16 cellular contexts compared by ENCODE assay signal in the genomic region with DNA sequence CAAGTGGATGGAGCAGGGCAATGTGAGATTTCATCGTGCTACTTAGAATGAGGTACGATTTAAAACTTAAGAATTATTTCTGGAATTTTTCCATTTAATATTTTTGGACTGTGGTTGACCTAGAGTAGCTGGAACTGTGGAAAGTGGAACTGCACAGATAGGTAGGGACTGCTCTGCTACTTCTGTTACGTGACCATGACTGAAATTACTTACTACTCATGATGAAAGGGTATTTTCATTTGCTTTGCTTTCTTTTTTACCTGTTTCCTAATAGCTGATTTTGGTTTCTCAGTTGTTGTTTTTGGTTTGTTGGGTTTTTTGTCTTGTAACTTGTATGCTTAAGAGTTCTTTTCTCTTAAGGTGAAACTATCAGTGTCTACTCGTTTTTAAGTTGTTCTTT. TPM values are rescaled to one million over a fixed set of nuclear protein-coding genes. Genes with fewer than 3 reads are reported as not detected.
DNase-seq lines count a peak whose midpoint lies in the region; ATAC-seq and TF ChIP-seq lines count a peak whose summit lies in the region.
"Had no signal": no experiment of that assay in that cellular context is flagged by ENCODE, and none has a peak within 500 bp of the region (broad histone marks: within the 10 kb centered on the region; RNA-seq: fewer than 3 reads in every experiment).

No MANE protein-coding gene starts in this region.

- H3K36me3 ChIP-seq in breast epithelium (no peaks in the 10 kb centered on the region), right lobe of liver (no peaks in the 10 kb centered on the region)
- H3K36me3 ChIP-seq: brain microvascular endothelial cell had no signal

- WGBS in right lobe of liver (ENCODE audit: insufficient coverage, low coverage, low lambda C conversion rate, missing lambda C conversion rate): 75% methylated on average over 4 of the region's 4 CpGs

- POLR2A ChIA-PET in MCF 10A (lab: Yijun Ruan, JAX): no interaction called here

- TF ChIP-seq POLR2A in breast epithelium (IDR thresholded peaks at IDR 0.05) (no peak), right lobe of liver (IDR thresholded peaks at IDR 0.05) (no peak)

- peaks cover 42% of the 10 kb centered on the region for H3K36me3 Mint-ChIP-seq in MCF 10A (ENCODE audit: insufficient read depth, unreplicated experiment)

- no peaks in the 10 kb centered on the region for H3K9me3 ChIP-seq in breast epithelium
- no peaks in the 10 kb centered on the region for H3K9me3 ChIP-seq in right lobe of liver
- H3K9me3 ChIP-seq: SJSA1 had no signal

- peak; percentile 72 for ATAC-seq in GM21825 (IDR thresholded peaks at IDR 0.05; ENCODE audit: unreplicated experiment)
- ATAC-seq in HG03159 (IDR thresholded peaks at IDR 0.05; ENCODE audit: unreplicated experiment): peak; percentile 68
- no peak for ATAC-seq in right lobe of liver

- peak overlapping the region; percentile 23 for H3K27ac Mint-ChIP-seq in MCF 10A (ENCODE audit: low read depth, unreplicated experiment)
- H3K27ac Mint-ChIP-seq: activated B cell treated with CpG ODN at 0.5 μM for 24 hours; stimulated activated naive CD8-positive, alpha-beta T cell treated with anti-CD3 and anti-CD28 coated beads, Interleukin-15, Interleukin-2, amounts not matched to agents 100 ng/mL and 50 ng/mL, for 24 hours had no signal

- H3K27ac ChIP-seq in breast epithelium (no peak overlapping the region), right lobe of liver (no peak overlapping the region)
- H3K27ac ChIP-seq: brain microvascular endothelial cell, SJSA1 had no signal

- H3K4me3 ChIP-seq in breast epithelium (no peak overlapping the region), right lobe of liver (no peak overlapping the region)
- H3K4me3 ChIP-seq: SJSA1 had no signal

- DNase-seq in MCF 10A (ENCODE audit: unreplicated experiment): no peak
- no peak for DNase-seq in breast epithelium (ENCODE audit: low spot score in 2 of 2)
- DNase-seq in right lobe of liver: no peak
- DNase-seq in NCI-H345 (lab: John Stamatoyannopoulos, UW): no peak
- DNase-seq in stimulated activated CD4-positive, alpha-beta T cell treated with anti-CD3 and anti-CD28 coated beads, Interleukin-4, amount 100 ng/mL, for 1 hour: no peak
- DNase-seq in stimulated activated CD4-positive, alpha-beta T cell treated with anti-CD3 and anti-CD28 coated beads, Interleukin-15, amount 100 ng/mL, for 24 hours: no peak
- DNase-seq: activated B cell treated with CpG ODN at 0.5 μM for 24 hours; brain microvascular endothelial cell; Calu3; erythroblast; NCI-H1436 treated with DMSO at 0.1 percent for 48 hours; stimulated activated CD4-positive, alpha-beta T cell treated with anti-CD3 and anti-CD28 coated beads, Interleukin-2, amount 100 ng/mL, for 24 hours had no signal

- no peak overlapping the region for H3K4me3 Mint-ChIP-seq in MCF 10A (ENCODE audit: unreplicated experiment)
- H3K4me3 Mint-ChIP-seq: activated B cell treated with CpG ODN at 0.5 μM for 24 hours; stimulated activated naive CD8-positive, alpha-beta T cell treated with anti-CD3 and anti-CD28 coated beads, Interleukin-15, Interleukin-2, amounts not matched to agents 100 ng/mL and 50 ng/mL, for 24 hours had no signal

- H3K27me3 ChIP-seq in breast epithelium (no peaks in the 10 kb centered on the region), right lobe of liver (no peaks in the 10 kb centered on the region)
- H3K27me3 ChIP-seq: brain microvascular endothelial cell, SJSA1 had no signal

- H3K4me1 Mint-ChIP-seq in MCF 10A (ENCODE audit: insufficient read depth, unreplicated experiment): peaks cover 6% of the 10 kb centered on the region

- TF ChIP-seq CTCF in MCF 10A (IDR thresholded peaks at IDR 0.05; ENCODE audit: unreplicated experiment) (no peak), breast epithelium (IDR thresholded peaks at IDR 0.05) (no peak), right lobe of liver (IDR thresholded peaks at IDR 0.05) (no peak)

- H3K27me3 Mint-ChIP-seq in MCF 10A (ENCODE audit: insufficient read depth, unreplicated experiment): no peaks in the 10 kb centered on the region
- H3K27me3 Mint-ChIP-seq: activated B cell treated with CpG ODN at 0.5 μM for 24 hours; stimulated activated naive CD8-positive, alpha-beta T cell treated with anti-CD3 and anti-CD28 coated beads, Interleukin-15, Interleukin-2, amounts not matched to agents 100 ng/mL and 50 ng/mL, for 24 hours had no signal

- intact Hi-C loops in MCF 10A (cut with micrococcal nuclease): no loop called here
- intact Hi-C loops in breast epithelium (cut with DNase I; ENCODE audit: low total_unique reads): no loop called here
- intact Hi-C loops in right lobe of liver (cut with DNase I): no loop called here

- no peaks in the 10 kb centered on the region for H3K9me3 Mint-ChIP-seq in MCF 10A (ENCODE audit: unreplicated experiment)
- H3K9me3 Mint-ChIP-seq: activated B cell treated with CpG ODN at 0.5 μM for 24 hours; stimulated activated naive CD8-positive, alpha-beta T cell treated with anti-CD3 and anti-CD28 coated beads, Interleukin-15, Interleukin-2, amounts not matched to agents 100 ng/mL and 50 ng/mL, for 24 hours had no signal

- no TSS peak for BruUV-seq in MCF 10A (replicated peaks; lab: Mats Ljungman, UMichigan)

- CTCF ChIA-PET in MCF 10A (lab: Yijun Ruan, JAX): interaction anchor here (0.6 to 1.8 kb wide), 5 partner anchors 10 to 871 kb away, joined by 3 to 5 read pairs (median 4); no protein-coding TSS in a partner anchor

- H3K4me1 ChIP-seq in breast epithelium: no peaks in the 10 kb centered on the region
- peaks cover 0 to 9% (median 0%) of the 10 kb centered on the region in 4 donors for H3K4me1 ChIP-seq in right lobe of liver

RNA-seq across cellular contexts. Expression of gene UBE2E3, which starts 11.4 kb away (rescaled TPM):
- total RNA-seq in MCF 10A (2022) (69.0 and 69.3 TPM in 2 replicates), breast epithelium (10 to 100 TPM; 58.4 to 98.7 (median 77.0) TPM), right lobe of liver (10 to 100 TPM; 21.0 to 45.5 (median 31.0) TPM)

Comparison
In these comparisons a context has a peak if more than half of its experiments do, and no peak if none do; other contexts are left out.
1. ATAC-seq: peak in GM21825 (single experiment) and HG03159 (single experiment); none in right lobe of liver (0 of 4).